Comparison of ENCODE assay signal across 11 cellular contexts in genomic region chr22:49368976-49369725, GRCh38.
DNase-seq lines count a peak whose midpoint lies in the region; ATAC-seq and TF ChIP-seq lines count a peak whose summit lies in the region.
"Had no signal": no experiment of that assay in that cellular context is flagged by ENCODE, and none has a peak within 500 bp of the region (broad histone marks: within the 10 kb centered on the region; RNA-seq: fewer than 3 reads in every experiment).

No MANE protein-coding gene starts in this region.

- no peak for TF ChIP-seq CTCF in chondrocyte (IDR thresholded peaks at IDR 0.05)

- H3K14ac ChIP-seq in mesenchymal stem cell (ENCODE audit: low read length in 2 of 2), result no peak overlapping the region

- no peak overlapping the region for H3K4me2 ChIP-seq in mesenchymal stem cell (ENCODE audit: low read length, poor library complexity, severe bottlenecking)

- peak overlapping the region in 1 of 2 experiments; percentile 34 for H3K4me3 ChIP-seq in mesenchymal stem cell (ENCODE audit: insufficient read depth in 1 of 2, low read depth in 1 of 2, low read length in 2 of 2)

- ATAC-seq in sciatic nerve, result no peak
- ATAC-seq in HG03521 (IDR thresholded peaks at IDR 0.05; ENCODE audit: unreplicated experiment), result no peak

- no peak overlapping the region for H3K9ac ChIP-seq in mesenchymal stem cell (ENCODE audit: low read length)

- H2AK5ac ChIP-seq in mesenchymal stem cell (ENCODE audit: low read length, severe bottlenecking), result no peak overlapping the region

- H2BK15ac ChIP-seq in mesenchymal stem cell (ENCODE audit: low read depth, poor library complexity, severe bottlenecking), result no peak overlapping the region

- no peak overlapping the region for H2BK12ac ChIP-seq in mesenchymal stem cell (ENCODE audit: low read length in 2 of 2)

- H3K23ac ChIP-seq in mesenchymal stem cell (ENCODE audit: low read length in 2 of 2), result no peak overlapping the region

- no peak overlapping the region for H3K4ac ChIP-seq in mesenchymal stem cell (ENCODE audit: low read depth in 1 of 2, low read length in 2 of 2)

- no peaks in the 10 kb centered on the region for H3K27me3 ChIP-seq in mesenchymal stem cell (ENCODE audit: control insufficient read depth in 1 of 2, insufficient read depth in 1 of 2, low read length in 2 of 2)

- no peak overlapping the region for H3K27ac Mint-ChIP-seq in chondrocyte (ENCODE audit: unreplicated experiment)
- H3K27ac Mint-ChIP-seq: IgD-negative memory B cell had no signal

- no peaks in the 10 kb centered on the region for H3K9me3 ChIP-seq in mesenchymal stem cell (ENCODE audit: control insufficient read depth, low read length)

- 76% methylated on average over 41 of the region's 41 CpGs for WGBS in mesenchymal stem cell

- H3K27me3 Mint-ChIP-seq in chondrocyte (ENCODE audit: low read depth), result no peaks in the 10 kb centered on the region

- H3K36me3 Mint-ChIP-seq in chondrocyte (ENCODE audit: low read depth), result no peaks in the 10 kb centered on the region
- H3K36me3 Mint-ChIP-seq: IgD-negative memory B cell had no signal

- H2BK120ac ChIP-seq in mesenchymal stem cell (ENCODE audit: low read depth, low read length), result no peak overlapping the region

- peaks cover 18% of the 10 kb centered on the region for H3K4me1 Mint-ChIP-seq in chondrocyte (ENCODE audit: low read depth)

- no peak overlapping the region for H4K8ac ChIP-seq in mesenchymal stem cell (ENCODE audit: low read length)

- no peak overlapping the region for H3K4me3 Mint-ChIP-seq in chondrocyte (ENCODE audit: unreplicated experiment)
- H3K4me3 Mint-ChIP-seq: IgD-negative memory B cell had no signal

- DNase-seq in NCI-H146 (lab: John Stamatoyannopoulos, UW), result peak; percentile 47
- DNase-seq in NCI-H146 treated with DMSO at 0.1 percent for 48 hours (lab: John Stamatoyannopoulos, UW; ENCODE audit: unreplicated experiment), result no peak
- DNase-seq in NCI-H345 (lab: John Stamatoyannopoulos, UW), result peak; percentile 78
- DNase-seq in chondrocyte (ENCODE audit: low spot score), result peak; percentile 93
- peak; percentile 51 for DNase-seq in sciatic nerve (ENCODE audit: low spot score)
- DNase-seq in GOT3 (lab: John Stamatoyannopoulos, UW), result no peak
- DNase-seq in mesenchymal stem cell, result no peak
- DNase-seq: anterior cingulate cortex, NCI-H2227 treated with DMSO at 0.1 percent for 48 hours had no signal

- no peak overlapping the region for H2AFZ ChIP-seq in mesenchymal stem cell (ENCODE audit: low read depth, low read length)

- H4K91ac ChIP-seq in mesenchymal stem cell (ENCODE audit: low read length), result no peak overlapping the region

- H3K18ac ChIP-seq in mesenchymal stem cell (ENCODE audit: low read depth in 1 of 2, low read length in 2 of 2), result no peak overlapping the region

- H2BK5ac ChIP-seq in mesenchymal stem cell (ENCODE audit: low read depth, low read length, poor library complexity, severe bottlenecking), result no peak overlapping the region

- intact Hi-C loops in sciatic nerve (cut with DNase I), result no loop called here

- H3K4me1 ChIP-seq in mesenchymal stem cell (ENCODE audit: control insufficient read depth, insufficient read depth, low read depth, low read length), result peaks cover 12% of the 10 kb centered on the region

- no peaks in the 10 kb centered on the region for H3K36me3 ChIP-seq in mesenchymal stem cell (ENCODE audit: control insufficient read depth in 1 of 2, insufficient read depth in 2 of 2, low read depth in 1 of 2, low read length in 2 of 2)

- no peaks in the 10 kb centered on the region for H3K9me3 Mint-ChIP-seq in chondrocyte (ENCODE audit: low read depth)

- no peak overlapping the region for H3K27ac ChIP-seq in mesenchymal stem cell (ENCODE audit: low read length, poor library complexity, severe bottlenecking)

- H3K79me1 ChIP-seq in mesenchymal stem cell (replicated peaks; ENCODE audit: low read length, poor library complexity, severe bottlenecking), result no peaks in the 10 kb centered on the region

Comparison
In these comparisons a context has a peak if more than half of its experiments do, and no peak if none do; other contexts are left out.
1. DNase-seq: peak in NCI-H146 (single experiment), NCI-H345 (single experiment), chondrocyte (single experiment) and sciatic nerve (single experiment); none in NCI-H146 treated with DMSO at 0.1 percent for 48 hours (single experiment), GOT3 (single experiment) and mesenchymal stem cell (single experiment).